19 cellular contexts compared by ENCODE assay signal in genomic region chr9:131193051-131193450, GRCh38.
DNase-seq lines count a peak whose midpoint lies in the region; ATAC-seq, FAIRE-seq and TF ChIP-seq lines count a peak whose summit lies in the region.
"Had no signal": no experiment of that assay in that cellular context is flagged by ENCODE, and none has a peak within 500 bp of the region (broad histone marks: within the 10 kb centered on the region; RNA-seq: fewer than 3 reads in every experiment).

No MANE protein-coding gene starts in this region.

- H3K27me3 ChIP-seq in K562 (ENCODE audit: control insufficient read depth in 2 of 2, insufficient read depth in 2 of 2, low read length in 2 of 2) = no peaks in the 10 kb centered on the region
- H3K27me3 ChIP-seq in mesenchymal stem cell (ENCODE audit: control insufficient read depth in 1 of 2, insufficient read depth in 1 of 2, low read length in 2 of 2) = no peaks in the 10 kb centered on the region
- no peaks in the 10 kb centered on the region for H3K27me3 ChIP-seq in mesendoderm (ENCODE audit: insufficient read depth, low read length, poor library complexity)
- H3K27me3 ChIP-seq: BE2C, BLaER1 had no signal

- no peak for TF ChIP-seq CTCF in K562 (IDR thresholded peaks at IDR 0.05 in 2 of 3, conservative IDR thresholded peaks at IDR 0.05 in 1 of 3; ENCODE audit: insufficient read depth in 2 of 3, low read depth in 1 of 3, low read length in 3 of 3)

- POLR2A ChIA-PET in K562 (lab: Yijun Ruan, JAX) = interaction anchor here (0.7 to 17.8 kb wide), 4 partner anchors 13 to 26 kb away, joined by 3 to 264 read pairs (median 4); no protein-coding TSS in a partner anchor

- H3K9me1 ChIP-seq in K562 (ENCODE audit: control insufficient read depth, insufficient read depth, low read length) = no peaks in the 10 kb centered on the region

- DNase-seq in K562 (ENCODE audit: extremely low read depth in 1 of 4, low spot score in 3 of 4) (no peak), mesenchymal stem cell (no peak), UCSD-AML1 (lab: John Stamatoyannopoulos, UW; ENCODE audit: unreplicated experiment) (no peak), mesendoderm (no peak)
- DNase-seq: 8988T; ACHN; BE2C; C1 segment of cervical spinal cord; Caco-2; Calu3; CD4-positive, alpha-beta T cell; CD8-positive, alpha-beta T cell; DMS79 treated with DMSO at 0.1 percent for 48 hours; GF-D8 had no signal

- CTCF ChIA-PET in K562 (lab: Yijun Ruan, JAX; ENCODE audit: low intra/inter-chr PET ratio) = no interaction called here

- ATAC-seq in K562 = 0 out of 3 replicates have a peak, but pooled peaks have one; percentile 6
- ATAC-seq in HG03159 (IDR thresholded peaks at IDR 0.05; ENCODE audit: unreplicated experiment) = no peak
- ATAC-seq: CD8-positive, alpha-beta T cell had no signal

- H3K56ac ChIP-seq in mesendoderm (ENCODE audit: low read length) = no peak overlapping the region

- no peak overlapping the region for H2BK12ac ChIP-seq in mesenchymal stem cell (ENCODE audit: low read length in 2 of 2)

- TF ChIP-seq POLR2A in K562 (conservative IDR thresholded peaks at IDR 0.05) = no peak

- H4K5ac ChIP-seq in mesendoderm (ENCODE audit: low read length) = no peak overlapping the region

- H3K9me3 ChIP-seq in K562 (replicated peaks; ENCODE audit: control insufficient read depth, insufficient read depth, low read depth, low read length) (no peaks in the 10 kb centered on the region), mesenchymal stem cell (ENCODE audit: control insufficient read depth, low read length) (no peaks in the 10 kb centered on the region)
- H3K9me3 ChIP-seq: BE2C, BLaER1, Caco-2 had no signal

- H4K91ac ChIP-seq in mesenchymal stem cell (ENCODE audit: low read length) = no peak overlapping the region

- no TSS peak for BruUV-seq in K562 (replicated peaks; lab: Mats Ljungman, UMichigan)

- H2AK5ac ChIP-seq in mesenchymal stem cell (ENCODE audit: low read length, severe bottlenecking) (no peak overlapping the region), mesendoderm (ENCODE audit: low read length) (no peak overlapping the region)

- no peak overlapping the region for H2BK120ac ChIP-seq in mesenchymal stem cell (ENCODE audit: low read depth, low read length)
- no peak overlapping the region for H2BK120ac ChIP-seq in mesendoderm (ENCODE audit: low read depth, low read length)

- H3K27ac ChIP-seq in K562 (ENCODE audit: extremely low read depth, low read depth, low read length) (no peak overlapping the region), mesenchymal stem cell (ENCODE audit: low read length, poor library complexity, severe bottlenecking) (no peak overlapping the region), mesendoderm (ENCODE audit: low read depth, low read length) (no peak overlapping the region)
- H3K27ac ChIP-seq: BLaER1 had no signal

- H4K8ac ChIP-seq in mesenchymal stem cell (ENCODE audit: low read length) (no peak overlapping the region), mesendoderm (ENCODE audit: low read depth, low read length) (no peak overlapping the region)

- no peak overlapping the region for H3K4me3 ChIP-seq in K562
- H3K4me3 ChIP-seq in mesenchymal stem cell (ENCODE audit: insufficient read depth in 1 of 2, low read depth in 1 of 2, low read length in 2 of 2) = no peak overlapping the region
- H3K4me3 ChIP-seq in mesendoderm (ENCODE audit: low read length) = no peak overlapping the region
- H3K4me3 ChIP-seq: BLaER1 had no signal

- in situ Hi-C loops in K562 (cut with MboI) = no loop called here

- peaks cover 15% of the 10 kb centered on the region for H3K79me1 ChIP-seq in mesenchymal stem cell (replicated peaks; ENCODE audit: low read length, poor library complexity, severe bottlenecking)
- no peaks in the 10 kb centered on the region for H3K79me1 ChIP-seq in mesendoderm (ENCODE audit: low read length)

- H3K4ac ChIP-seq in mesenchymal stem cell (ENCODE audit: low read depth in 1 of 2, low read length in 2 of 2) (no peak overlapping the region), mesendoderm (ENCODE audit: low read depth, low read length) (no peak overlapping the region)

- WGBS in K562 (ENCODE audit: insufficient coverage, low coverage, missing lambda C conversion rate) = 97% methylated on average over 2 of the region's 2 CpGs
- WGBS in mesenchymal stem cell = 100% methylated on average over 2 of the region's 2 CpGs
- 100% methylated on average over 1 of the region's 2 CpGs for WGBS in mesendoderm (ENCODE audit: extremely low coverage, insufficient coverage, low lambda C conversion rate)

- TF ChIP-seq EP300 in K562 (IDR thresholded peaks at IDR 0.05; ENCODE audit: low read length) = no peak

- H3K23ac ChIP-seq in mesenchymal stem cell (ENCODE audit: low read length in 2 of 2) (no peak overlapping the region), mesendoderm (ENCODE audit: low read length) (no peak overlapping the region)

- intact Hi-C loops in K562 (cut with micrococcal nuclease) = loop anchor here (2.0 kb wide), 1 partner anchor 52 kb away; no protein-coding TSS in a partner anchor

- H3K14ac ChIP-seq in mesenchymal stem cell (ENCODE audit: low read length in 2 of 2) = no peak overlapping the region

- H2AFZ ChIP-seq in K562 (ENCODE audit: low read depth, low read length) (no peak overlapping the region), mesenchymal stem cell (ENCODE audit: low read depth, low read length) (no peak overlapping the region)

- H2BK5ac ChIP-seq in mesenchymal stem cell (ENCODE audit: low read depth, low read length, poor library complexity, severe bottlenecking) = peak overlapping the region; percentile 44
- H2BK5ac ChIP-seq in mesendoderm (ENCODE audit: low read length) = no peak overlapping the region

- no peak overlapping the region for H2BK15ac ChIP-seq in mesenchymal stem cell (ENCODE audit: low read depth, poor library complexity, severe bottlenecking)
- no peak overlapping the region for H2BK15ac ChIP-seq in mesendoderm (replicated peaks; ENCODE audit: low read depth)

- FAIRE-seq in K562 (lab: Jason Lieb, UNC) = no peak
- FAIRE-seq: A204.1, D721Med, GM19239 had no signal

- H3K36me3 ChIP-seq in K562 (ENCODE audit: control insufficient read depth, insufficient read depth, low read length) = peaks cover 94% of the 10 kb centered on the region
- H3K36me3 ChIP-seq in mesenchymal stem cell (ENCODE audit: control insufficient read depth in 1 of 2, insufficient read depth in 2 of 2, low read depth in 1 of 2, low read length in 2 of 2) = peaks cover 30 to 77% of the 10 kb centered on the region in 2 experiments
- H3K36me3 ChIP-seq in mesendoderm (ENCODE audit: control insufficient read depth, insufficient read depth, low read length) = peaks cover 4% of the 10 kb centered on the region

- H3K18ac ChIP-seq in mesenchymal stem cell (ENCODE audit: low read depth in 1 of 2, low read length in 2 of 2) (no peak overlapping the region), mesendoderm (ENCODE audit: low read length) (no peak overlapping the region)

- TF ChIP-seq RAD21 in K562 (CRISPR knock-in tag; conservative IDR thresholded peaks at IDR 0.05 in 1 of 2, IDR thresholded peaks at IDR 0.05 in 1 of 2) = no peak

- no peak overlapping the region for H3K9ac ChIP-seq in K562 (ENCODE audit: insufficient read depth in 1 of 2, low read depth in 2 of 2, low read length in 2 of 2)
- H3K9ac ChIP-seq in mesenchymal stem cell (ENCODE audit: low read length) = no peak overlapping the region
- H3K9ac ChIP-seq in mesendoderm (ENCODE audit: low read length) = no peak overlapping the region
- H3K9ac ChIP-seq: BLaER1 had no signal

- H3K79me2 ChIP-seq in K562 (ENCODE audit: control insufficient read depth, insufficient read depth, low read length) (no peaks in the 10 kb centered on the region), mesendoderm (ENCODE audit: control insufficient read depth, insufficient read depth, low read length) (no peaks in the 10 kb centered on the region)

- H3K4me1 ChIP-seq in K562 (replicated peaks in 1 of 2; ENCODE audit: control insufficient read depth in 2 of 2, insufficient read depth in 2 of 2, low read length in 2 of 2) (no peaks in the 10 kb centered on the region), mesenchymal stem cell (ENCODE audit: control insufficient read depth, insufficient read depth, low read depth, low read length) (no peaks in the 10 kb centered on the region), mesendoderm (ENCODE audit: control insufficient read depth, low read depth, low read length) (no peaks in the 10 kb centered on the region)
- H3K4me1 ChIP-seq: BE2C, Caco-2 had no signal

- H3K4me2 ChIP-seq in K562 (ENCODE audit: insufficient read depth, low read length) (no peak overlapping the region), mesenchymal stem cell (ENCODE audit: low read length, poor library complexity, severe bottlenecking) (no peak overlapping the region), mesendoderm (ENCODE audit: low read length) (no peak overlapping the region)
- H3K4me2 ChIP-seq: BLaER1 had no signal

- H4K20me1 ChIP-seq in K562 (replicated peaks; ENCODE audit: control insufficient read depth, insufficient read depth, low read length) = no peaks in the 10 kb centered on the region; the same call in 1 of the 2 replicates

TF ChIP-seq in K562, 482 proteins besides CTCF, POLR2A, EP300 and RAD21 (continues in another document):
- TF ChIP-seq STAT6 (CRISPR knock-in tag; IDR thresholded peaks at IDR 0.05) (0 out of 2 replicates have a peak, but pooled peaks have one; percentile 80), MLX (CRISPR knock-in tag; conservative IDR thresholded peaks at IDR 0.05) (peak in 1 of 2 experiments; percentile 61; a peak in 1 of 4 replicates)
